1 cellular context compared by ENCODE assay signal in the genomic region with DNA sequence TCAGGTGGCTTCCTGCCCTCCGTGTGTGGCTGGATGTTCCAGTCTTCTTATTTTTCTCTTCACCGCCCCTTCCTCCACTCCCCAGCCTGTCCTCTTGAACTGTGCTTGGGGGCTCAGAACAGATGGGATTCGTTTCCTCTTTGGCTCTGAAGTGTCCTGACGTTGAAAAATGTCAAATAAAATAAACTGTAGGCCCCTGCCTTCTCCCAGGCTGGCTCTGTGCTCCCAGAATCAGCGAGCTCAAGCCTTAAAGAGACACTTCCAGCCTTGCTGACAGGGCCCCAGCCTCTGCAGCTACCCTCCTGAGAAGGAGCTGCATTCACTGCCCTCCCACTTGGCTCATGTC.
TF ChIP-seq lines count a peak whose summit lies in the region.

No MANE protein-coding gene starts in this region.

TF ChIP-seq in IMR-90, 13 proteins besides CTCF, POLR2A, EP300 and RAD21:
- TF ChIP-seq NFE2L2 (IDR thresholded peaks at IDR 0.05; ENCODE audit: low read depth, low read length) (no peak), BHLHE40 (IDR thresholded peaks at IDR 0.05; ENCODE audit: low read depth, low read length) (no peak), SMC3 (IDR thresholded peaks at IDR 0.05; ENCODE audit: low read depth, low read length) (no peak)
- TF ChIP-seq, protein P1, sequence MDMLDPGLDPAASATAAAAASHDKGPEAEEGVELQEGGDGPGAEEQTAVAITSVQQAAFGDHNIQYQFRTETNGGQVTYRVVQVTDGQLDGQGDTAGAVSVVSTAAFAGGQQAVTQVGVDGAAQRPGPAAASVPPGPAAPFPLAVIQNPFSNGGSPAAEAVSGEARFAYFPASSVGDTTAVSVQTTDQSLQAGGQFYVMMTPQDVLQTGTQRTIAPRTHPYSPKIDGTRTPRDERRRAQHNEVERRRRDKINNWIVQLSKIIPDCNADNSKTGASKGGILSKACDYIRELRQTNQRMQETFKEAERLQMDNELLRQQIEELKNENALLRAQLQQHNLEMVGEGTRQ (IDR thresholded peaks at IDR 0.05; ENCODE audit: low read depth, low read length), result no peak
